Comparison of ENCODE assay signal across 1 cellular context in genomic region chr2:26724004-26724750, GRCh38.
A peak's percentile ranks its signal among the peaks of the same experiment; 100 is the strongest.
TF ChIP-seq lines count a peak whose summit lies in the region.

No MANE protein-coding gene starts in this region.

TF ChIP-seq in HEK293, 187 proteins besides CTCF, POLR2A, EP300 and RAD21 (continued from another document):
- TF ChIP-seq ZNF704 (tag by site-specific recombination; IDR thresholded peaks at IDR 0.05) (no peak), ZNF544 (tag by site-specific recombination; IDR thresholded peaks at IDR 0.05) (no peak), EGR2 (tag by site-specific recombination; IDR thresholded peaks at IDR 0.05; ENCODE audit: low read depth) (peak; percentile 61), ZFHX2 (tag by site-specific recombination; conservative IDR thresholded peaks at IDR 0.05) (peak; percentile 75), ZNF121 (tag by site-specific recombination; IDR thresholded peaks at IDR 0.05) (no peak), ZIC2 (tag by site-specific recombination; IDR thresholded peaks at IDR 0.05) (0 out of 2 replicates have a peak, but pooled peaks have one; percentile 13), ZNF639 (tag by site-specific recombination; IDR thresholded peaks at IDR 0.05) (no peak), GLIS1 (tag by site-specific recombination; IDR thresholded peaks at IDR 0.05) (peak; percentile 16; the same call in 1 of the 2 replicates), ZNF302 (tag by site-specific recombination; IDR thresholded peaks at IDR 0.05; ENCODE audit: low read depth) (no peak), ZNF214 (tag by site-specific recombination; IDR thresholded peaks at IDR 0.05; ENCODE audit: borderline replicate concordance) (no peak), ZNF211 (tag by site-specific recombination; IDR thresholded peaks at IDR 0.05; ENCODE audit: low read depth) (no peak), GLIS2 (tag by site-specific recombination; IDR thresholded peaks at IDR 0.05) (0 out of 2 replicates have a peak, but pooled peaks have one; percentile 27), YY1 (tag by site-specific recombination; IDR thresholded peaks at IDR 0.05) (no peak), ZNF571 (tag by site-specific recombination; IDR thresholded peaks at IDR 0.05) (no peak), ZNF449 (tag by site-specific recombination; IDR thresholded peaks at IDR 0.05) (no peak), ZNF501 (tag by site-specific recombination; IDR thresholded peaks at IDR 0.05) (no peak)
